1 cellular context compared by ENCODE assay signal in genomic region chr2:270861-271260, GRCh38.
TF ChIP-seq lines count a peak whose summit lies in the region.

No MANE protein-coding gene starts in this region.

TF ChIP-seq in HepG2, 621 proteins besides CTCF, POLR2A, EP300 and RAD21 (continued from another document and continues in another):
- TF ChIP-seq MLXIP (CRISPR knock-in tag; IDR thresholded peaks at IDR 0.05; ENCODE audit: borderline replicate concordance) (no peak), ZSCAN12 (CRISPR knock-in tag; IDR thresholded peaks at IDR 0.05) (no peak), ZNF761 (CRISPR knock-in tag; conservative IDR thresholded peaks at IDR 0.05) (no peak), ZNF20 (CRISPR knock-in tag; IDR thresholded peaks at IDR 0.05) (no peak), FOXJ3 (CRISPR knock-in tag; IDR thresholded peaks at IDR 0.05; ENCODE audit: borderline replicate concordance) (no peak), PRDM4 (CRISPR knock-in tag; IDR thresholded peaks at IDR 0.05; ENCODE audit: borderline replicate concordance) (no peak), ZNF800 (CRISPR knock-in tag; IDR thresholded peaks at IDR 0.05) (no peak), ZNF546 (CRISPR knock-in tag; conservative IDR thresholded peaks at IDR 0.05) (no peak), ZNF703 (CRISPR knock-in tag; IDR thresholded peaks at IDR 0.05; ENCODE audit: borderline replicate concordance) (no peak), ZNF616 (CRISPR knock-in tag; IDR thresholded peaks at IDR 0.05; ENCODE audit: low read depth) (no peak), ZNF3 (CRISPR knock-in tag; IDR thresholded peaks at IDR 0.05) (peak; percentile 83), ZBTB49 (CRISPR knock-in tag; IDR thresholded peaks at IDR 0.05; ENCODE audit: borderline replicate concordance) (no peak), IRF9 (CRISPR knock-in tag; IDR thresholded peaks at IDR 0.05; ENCODE audit: borderline replicate concordance) (no peak), PRDM15 (CRISPR knock-in tag; IDR thresholded peaks at IDR 0.05) (no peak), ZNF280D (CRISPR knock-in tag; IDR thresholded peaks at IDR 0.05) (no peak), ZNF879 (CRISPR knock-in tag; IDR thresholded peaks at IDR 0.05) (no peak), SOX6 (IDR thresholded peaks at IDR 0.05) (no peak), SOX6 (CRISPR knock-in tag; IDR thresholded peaks at IDR 0.05) (peak; percentile 55), FOXK1 (CRISPR knock-in tag; IDR thresholded peaks at IDR 0.05; ENCODE audit: borderline replicate concordance, low read depth) (no peak), E2F2 (CRISPR knock-in tag; IDR thresholded peaks at IDR 0.05; ENCODE audit: borderline replicate concordance) (no peak), HNF1A (IDR thresholded peaks at IDR 0.05; ENCODE audit: low read depth) (no peak), HNF1A (CRISPR knock-in tag; IDR thresholded peaks at IDR 0.05; ENCODE audit: borderline replicate concordance) (no peak), MEIS2 (CRISPR knock-in tag; IDR thresholded peaks at IDR 0.05) (no peak), ZNF256 (CRISPR knock-in tag; conservative IDR thresholded peaks at IDR 0.05) (no peak), MED8 (CRISPR knock-in tag; IDR thresholded peaks at IDR 0.05; ENCODE audit: insufficient replicate concordance) (no peak), ZNF501 (CRISPR knock-in tag; IDR thresholded peaks at IDR 0.05) (no peak), ETV5 (CRISPR knock-in tag; IDR thresholded peaks at IDR 0.05; ENCODE audit: borderline replicate concordance) (no peak), SP4 (CRISPR knock-in tag; IDR thresholded peaks at IDR 0.05) (no peak)
